ENCODE assay signal across 10 cellular contexts in genomic region chr7:44325811-44326241, GRCh38. TPM values are rescaled to one million over a fixed set of nuclear protein-coding genes. Genes with fewer than 3 reads are reported as not detected.
DNase-seq lines count a peak whose midpoint lies in the region; ATAC-seq and TF ChIP-seq lines count a peak whose summit lies in the region.
"Had no signal": no experiment of that assay in that cellular context is flagged by ENCODE, and none has a peak within 500 bp of the region (broad histone marks: within the 10 kb centered on the region; RNA-seq: fewer than 3 reads in every experiment).

No MANE protein-coding gene starts in this region.

- no peaks in the 10 kb centered on the region for H3K27me3 ChIP-seq in WERI-Rb-1 (ENCODE audit: insufficient read depth, low read depth, severe bottlenecking)

- no peak overlapping the region for H3K27ac ChIP-seq in HEK293 (ENCODE audit: extremely low read depth, low read depth, low read length)
- H3K27ac ChIP-seq in WERI-Rb-1 = no peak overlapping the region

- POLR2A ChIA-PET in HEK293 (lab: Yijun Ruan, JAX) = no interaction called here

- no peaks in the 10 kb centered on the region for H3K36me3 ChIP-seq in HEK293 (ENCODE audit: control insufficient read depth in 2 of 2, insufficient read depth in 1 of 2, low read length in 2 of 2)
- H3K36me3 ChIP-seq in WERI-Rb-1 = no peaks in the 10 kb centered on the region

- CTCF ChIA-PET in HEK293 (lab: Yijun Ruan, JAX) = no interaction called here

- H3K4me1 ChIP-seq in HEK293 (ENCODE audit: control insufficient read depth, insufficient read depth, low read length) = peaks cover 2% of the 10 kb centered on the region; the same call in 1 of the 2 replicates

- H3K4me3 ChIP-seq in HEK293 (ENCODE audit: low read depth, low read length) (peak overlapping the region; percentile 49), WERI-Rb-1 (ENCODE audit: low read depth, low read length) (peak overlapping the region; percentile 33)

- peak; percentile 36 for DNase-seq in A172 (ENCODE audit: low spot score)
- peak; percentile 65 for DNase-seq in WERI-Rb-1
- peak; percentile 55 for DNase-seq in iPS-NIHi11 (ENCODE audit: low spot score)
- DNase-seq in germinal center (ENCODE audit: low spot score) = no peak
- no peak for DNase-seq in foreskin melanocyte
- no peak for DNase-seq in activated gamma-delta T cell treated with Interleukin-2 at 50 U/mL for 16 hours
- DNase-seq: activated CD8-positive, alpha-beta memory T cell treated with anti-CD3 and anti-CD28 coated beads, Interleukin-2, amount 50 U/mL, for 4 hours; GDM1 had no signal

- TF ChIP-seq CTCF in HEK293 (tag by site-specific recombination; IDR thresholded peaks at IDR 0.05) = peak; percentile 77
- TF ChIP-seq CTCF in WERI-Rb-1 (IDR thresholded peaks at IDR 0.05; ENCODE audit: low read depth, low read length) = peak; percentile 65

- no peak for ATAC-seq in GM18867 (IDR thresholded peaks at IDR 0.05; ENCODE audit: unreplicated experiment)

- H3K9me3 ChIP-seq in HEK293 (ENCODE audit: control insufficient read depth, insufficient read depth, low read depth, low read length) (no peaks in the 10 kb centered on the region), WERI-Rb-1 (ENCODE audit: severe bottlenecking) (no peaks in the 10 kb centered on the region)

TF ChIP-seq in HEK293, 187 proteins besides CTCF, POLR2A, EP300 and RAD21 (continues in another document):
- TF ChIP-seq ZBTB17 (tag by site-specific recombination; IDR thresholded peaks at IDR 0.05) (peak; percentile 58; the same call in 1 of the 2 replicates), ZNF701 (tag by site-specific recombination; IDR thresholded peaks at IDR 0.05) (no peak), ZNF623 (tag by site-specific recombination; IDR thresholded peaks at IDR 0.05) (no peak), GLI4 (tag by site-specific recombination; IDR thresholded peaks at IDR 0.05) (no peak), ZNF777 (tag by site-specific recombination; IDR thresholded peaks at IDR 0.05; ENCODE audit: borderline replicate concordance) (peak; percentile 61; the same call in 1 of the 2 replicates), ZNF350 (tag by site-specific recombination; IDR thresholded peaks at IDR 0.05) (no peak), ZBTB8A (tag by site-specific recombination; IDR thresholded peaks at IDR 0.05) (peak; percentile 88), SP2 (tag by site-specific recombination; IDR thresholded peaks at IDR 0.05) (peak; percentile 22; the same call in 1 of the 2 replicates), ZNF366 (tag by site-specific recombination; conservative IDR thresholded peaks at IDR 0.05) (peak; percentile 49; the same call in 1 of the 2 replicates), ZNF645 (tag by site-specific recombination; IDR thresholded peaks at IDR 0.05) (no peak), EGR2 (tag by site-specific recombination; IDR thresholded peaks at IDR 0.05; ENCODE audit: low read depth) (peak; percentile 72), ZNF514 (tag by site-specific recombination; IDR thresholded peaks at IDR 0.05) (no peak), RBAK (tag by site-specific recombination; IDR thresholded peaks at IDR 0.05) (no peak), ZFP37 (tag by site-specific recombination; IDR thresholded peaks at IDR 0.05) (no peak), ZNF214 (tag by site-specific recombination; IDR thresholded peaks at IDR 0.05; ENCODE audit: borderline replicate concordance) (no peak), TCF7L2 (IDR thresholded peaks at IDR 0.05; ENCODE audit: borderline replicate concordance, low read depth, low read length) (no peak), HOXC10 (CRISPR knock-in tag; IDR thresholded peaks at IDR 0.05) (no peak), ZNF692 (tag by site-specific recombination; IDR thresholded peaks at IDR 0.05) (peak; percentile 100), ZFHX2 (tag by site-specific recombination; conservative IDR thresholded peaks at IDR 0.05) (peak; percentile 82), KLF1 (tag by site-specific recombination; IDR thresholded peaks at IDR 0.05) (peak; percentile 60; the same call in 1 of the 2 replicates), ZNF544 (tag by site-specific recombination; IDR thresholded peaks at IDR 0.05) (no peak), ZNF626 (tag by site-specific recombination; IDR thresholded peaks at IDR 0.05) (no peak), ZNF624 (tag by site-specific recombination; IDR thresholded peaks at IDR 0.05) (no peak), PATZ1 (tag by site-specific recombination; IDR thresholded peaks at IDR 0.05) (peak; percentile 66; the same call in 1 of the 2 replicates), ZNF558 (tag by site-specific recombination; IDR thresholded peaks at IDR 0.05) (no peak), OSR2 (tag by site-specific recombination; IDR thresholded peaks at IDR 0.05) (no peak), ZNF791 (tag by site-specific recombination; IDR thresholded peaks at IDR 0.05) (no peak), ZNF221 (tag by site-specific recombination; IDR thresholded peaks at IDR 0.05; ENCODE audit: borderline replicate concordance) (no peak), ZNF776 (tag by site-specific recombination; IDR thresholded peaks at IDR 0.05; ENCODE audit: borderline replicate concordance) (no peak), ZNF37A (tag by site-specific recombination; IDR thresholded peaks at IDR 0.05) (no peak), GLIS1 (tag by site-specific recombination; IDR thresholded peaks at IDR 0.05) (peak; percentile 34), ZNF596 (tag by site-specific recombination; IDR thresholded peaks at IDR 0.05) (no peak), ZNF133 (tag by site-specific recombination; IDR thresholded peaks at IDR 0.05) (no peak), ZBTB20 (tag by site-specific recombination; IDR thresholded peaks at IDR 0.05) (peak; percentile 45; the same call in 1 of the 2 replicates), ZNF398 (tag by site-specific recombination; IDR thresholded peaks at IDR 0.05) (peak; percentile 39), ZNF391 (tag by site-specific recombination; IDR thresholded peaks at IDR 0.05; ENCODE audit: borderline replicate concordance, low read depth) (no peak), ZNF202 (tag by site-specific recombination; IDR thresholded peaks at IDR 0.05; ENCODE audit: borderline replicate concordance) (no peak), ZBTB7A (tag by site-specific recombination; IDR thresholded peaks at IDR 0.05; ENCODE audit: low read depth) (no peak), ZNF239 (tag by site-specific recombination; IDR thresholded peaks at IDR 0.05) (no peak)

RNA-seq across cellular contexts. Expression of gene CAMK2B, which starts 0.4 kb away (rescaled TPM):
- 1.9 and 3.1 TPM in 2 replicates for total RNA-seq in A172 (2014; rRNA removed; shearing (Covaris generic))

Comparison
In these comparisons a context has a peak if more than half of its experiments do, and no peak if none do; other contexts are left out.
1. DNase-seq: peak in A172 (single experiment), WERI-Rb-1 (single experiment) and iPS-NIHi11 (single experiment); none in germinal center (single experiment), foreskin melanocyte (single experiment) and activated gamma-delta T cell treated with Interleukin-2 at 50 U/mL for 16 hours (single experiment).